36 cellular contexts compared by ENCODE assay signal in the genomic region with DNA sequence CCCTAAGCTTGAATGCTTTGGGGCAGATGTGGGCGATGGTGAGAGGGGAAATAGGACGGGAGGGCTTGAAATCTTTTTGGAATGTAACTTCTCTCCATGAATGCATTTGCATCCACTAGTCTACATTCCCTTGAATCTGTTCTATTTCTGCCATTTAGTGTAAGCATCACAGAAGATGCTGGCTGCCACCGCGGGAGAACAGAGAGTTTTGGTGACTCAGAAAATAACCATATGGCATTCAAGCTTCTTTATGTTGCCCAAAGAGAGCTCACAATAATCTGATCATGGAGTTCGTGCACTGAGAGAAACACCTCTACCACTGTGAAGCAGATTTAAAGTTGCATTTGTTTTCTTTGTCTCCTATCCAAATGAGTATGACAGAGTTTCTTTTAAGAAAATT. TPM values are rescaled to one million over a fixed set of nuclear protein-coding genes. Genes with fewer than 3 reads are reported as not detected.
"Had no signal": no experiment of that assay in that cellular context is flagged by ENCODE, and none has a peak within 500 bp of the region (broad histone marks: within the 10 kb centered on the region; RNA-seq: fewer than 3 reads in every experiment).

No MANE protein-coding gene starts in this region.

- H3K27ac Mint-ChIP-seq: activated B cell treated with CpG ODN at 0.5 μM for 24 hours; activated CD8-positive, alpha-beta T cell treated with anti-CD3 and anti-CD28 coated beads, Interleukin-2, amount 10 ng/mL, durations not matched to agents 7 days and 5 days; activated naive CD4-positive, alpha-beta T cell treated with anti-CD3 and anti-CD28 coated beads for 36 hours; activated naive CD4-positive, alpha-beta T cell treated with anti-CD3 and anti-CD28 coated beads, Interleukin-2, amount 50 U/mL, for 72 hours; activated T-cell treated with anti-CD3 and anti-CD28 coated beads, Interleukin-2, amount 50 U/mL, for 24 hours; activated T-helper 2 cell treated with anti-CD3 and anti-CD28 coated beads, Interferon-gamma antibody, Interleukin-2, Interleukin-4, amounts not matched to agents 10 μg/mL and 5 μg/mL and 100 μg/mL, durations not matched to agents 14 hours and 24 hours and 36 hours; T-cell; T-helper 17 cell had no signal

- H3K4me3 ChIP-seq: adrenal gland, K562, PC-9 had no signal

- FAIRE-seq: astrocyte, bronchial epithelial cell, K562, RCC 7860 had no signal

- H3K36me3 Mint-ChIP-seq: activated naive CD4-positive, alpha-beta T cell treated with anti-CD3 and anti-CD28 coated beads, Interleukin-2, amount 50 U/mL, for 72 hours; brain; T-cell had no signal

- H3K9me3 Mint-ChIP-seq: activated B cell treated with CpG ODN at 0.5 μM for 24 hours; activated naive CD4-positive, alpha-beta T cell treated with anti-CD3 and anti-CD28 coated beads for 36 hours; activated naive CD4-positive, alpha-beta T cell treated with anti-CD3 and anti-CD28 coated beads, Interleukin-2, amount 50 U/mL, for 72 hours; activated T-cell treated with anti-CD3 and anti-CD28 coated beads, Interleukin-2, amount 50 U/mL, for 24 hours; activated T-helper 2 cell treated with anti-CD3 and anti-CD28 coated beads, Interferon-gamma antibody, Interleukin-2, Interleukin-4, amounts not matched to agents 10 μg/mL and 5 μg/mL and 100 μg/mL, durations not matched to agents 14 hours and 24 hours and 36 hours; brain; T-cell had no signal

- H3K9me3 ChIP-seq: adrenal gland had no signal

- H3K4me2 ChIP-seq: PC-9 had no signal

- H3K4me1 ChIP-seq: adrenal gland had no signal

- H3K36me3 ChIP-seq: adrenal gland had no signal

- DNase-seq: activated B cell treated with CpG ODN at 0.5 μM for 24 hours; activated CD4-positive, alpha-beta T cell treated with anti-CD3 and anti-CD28 coated beads for 1 hour; activated CD4-positive, alpha-beta T cell treated with anti-CD3 and anti-CD28 coated beads for 48 hours; activated CD4-positive, alpha-beta T cell treated with anti-CD3 and anti-CD28 coated beads, Interleukin-2, amount 50 U/mL, for 4 hours; activated CD8-positive, alpha-beta T cell treated with anti-CD3 and anti-CD28 coated beads, Interleukin-2, amount 10 ng/mL, durations not matched to agents 7 days and 5 days; activated gamma-delta T cell treated with Interleukin-2 at 50 U/mL for 16 hours; activated naive CD4-positive, alpha-beta T cell treated with anti-CD3 and anti-CD28 coated beads for 36 hours; activated T-cell treated with anti-CD3 and anti-CD28 coated beads, Interleukin-2, amount 50 U/mL, for 24 hours; adrenal gland; NCI-H1092 treated with DMSO at 0.1 percent for 48 hours; NCI-H1417; NCI-H146; NCI-H1930; NCI-H2081 treated with DMSO at 0.1 percent for 48 hours; NCI-H226; NCI-H446 treated with DMSO at 0.1 percent for 48 hours; NCI-H69; PC-9; SIG-M5; T-cell; T-helper 17 cell; T-helper 9 cell had no signal

- H2AFZ ChIP-seq: PC-9 had no signal

- H3K4me1 Mint-ChIP-seq: activated B cell treated with CpG ODN at 0.5 μM for 24 hours, T-cell, T-helper 17 cell had no signal

- ATAC-seq: activated CD8-positive, alpha-beta T cell treated with anti-CD3 and anti-CD28 coated beads, Interleukin-2, amount 10 ng/mL, durations not matched to agents 7 days and 5 days; activated naive CD4-positive, alpha-beta T cell treated with anti-CD3 and anti-CD28 coated beads, Interleukin-2, amount 50 U/mL, for 72 hours; K562; Right ventricle myocardium inferior; SK-N-SH treated with all-trans-retinoic acid at 6 μM for 48 hours; T-cell; T-helper 17 cell had no signal

- H3K4me3 Mint-ChIP-seq: activated B cell treated with CpG ODN at 0.5 μM for 24 hours; activated CD8-positive, alpha-beta T cell treated with anti-CD3 and anti-CD28 coated beads, Interleukin-2, amount 10 ng/mL, durations not matched to agents 7 days and 5 days; activated naive CD4-positive, alpha-beta T cell treated with anti-CD3 and anti-CD28 coated beads for 36 hours; activated T-cell treated with anti-CD3 and anti-CD28 coated beads, Interleukin-2, amount 50 U/mL, for 24 hours; brain; T-cell; T-helper 17 cell had no signal

- H3K27ac ChIP-seq: adrenal gland, PC-9, RWPE1, VCaP had no signal

- H3K27me3 ChIP-seq: adrenal gland had no signal

RNA-seq across cellular contexts. Expression of gene OTX2, which starts 52.6 kb away (rescaled TPM):
- total RNA-seq: activated B cell treated with CpG ODN at 0.5 μM for 24 hours; activated CD8-positive, alpha-beta T cell treated with anti-CD3 and anti-CD28 coated beads, Interleukin-2, amount 10 ng/mL, durations not matched to agents 7 days and 5 days; activated naive CD4-positive, alpha-beta T cell treated with anti-CD3 and anti-CD28 coated beads for 36 hours; activated naive CD4-positive, alpha-beta T cell treated with anti-CD3 and anti-CD28 coated beads, Interleukin-2, amount 50 U/mL, for 72 hours; activated T-helper 2 cell treated with anti-CD3 and anti-CD28 coated beads, Interferon-gamma antibody, Interleukin-2, Interleukin-4, amounts not matched to agents 10 μg/mL and 5 μg/mL and 100 μg/mL, durations not matched to agents 14 hours and 24 hours and 36 hours; adrenal gland; bronchial epithelial cell; K562; M059J; OCI-LY7; PC-9; Right ventricle myocardium inferior; SK-MEL-5; T-helper 17 cell had no signal
